ENCODE assay signal across 8 cellular contexts in genomic region chr17:44708401-44709263, GRCh38. TPM values are rescaled to one million over a fixed set of nuclear protein-coding genes. Genes with fewer than 3 reads are reported as not detected.
DNase-seq lines count a peak whose midpoint lies in the region; ATAC-seq and TF ChIP-seq lines count a peak whose summit lies in the region.

DBF4B (plus strand) TSS chr17:44708665; CDS start chr17:44708821, 156 bp downstream.

- H3K9me3 Mint-ChIP-seq in activated CD4-positive, alpha-beta T cell treated with anti-CD3 and anti-CD28 coated beads, Interleukin-2, amount 10 ng/mL, durations not matched to agents 7 days and 5 days, result no peaks in the 10 kb centered on the region

- ATAC-seq in HG03342 (IDR thresholded peaks at IDR 0.05; ENCODE audit: unreplicated experiment) (peak; percentile 57), left lung (peak; percentile 97), HG02885 (IDR thresholded peaks at IDR 0.05; ENCODE audit: poor library complexity, unreplicated experiment) (no peak)

- DNase-seq in EL (peak; percentile 93), NCI-H69 (lab: John Stamatoyannopoulos, UW) (peak; percentile 97), dermis microvascular lymphatic vessel endothelial cell (ENCODE audit: low read depth in 2 of 2) (peak; percentile 84 to 89), left lung (peak; percentile 81 to 85)
- peak; percentile 89 for DNase-seq in activated CD4-positive, alpha-beta T cell treated with anti-CD3 and anti-CD28 coated beads, Interleukin-2, amount 10 ng/mL, durations not matched to agents 7 days and 5 days
- DNase-seq in stimulated activated CD4-positive, alpha-beta T cell treated with anti-CD3 and anti-CD28 coated beads, Interleukin-2, amount 100 ng/mL, for 24 hours, result peak; percentile 81 to 87

- H3K36me3 ChIP-seq in left lung, result peaks cover 0 to 4% of the 10 kb centered on the region in 2 donors

- CTCF ChIA-PET in activated CD4-positive, alpha-beta T cell treated with anti-CD3 and anti-CD28 coated beads, Interleukin-2, amount 10 ng/mL, durations not matched to agents 7 days and 5 days (lab: Charles Lee), result interaction anchor here (1.1 to 2.0 kb wide), 3 partner anchors 9 to 20 kb away, joined by 4 read pairs; no protein-coding TSS in a partner anchor

- H3K27me3 ChIP-seq in left lung, result peaks cover 0 to 7% of the 10 kb centered on the region in 2 donors

- intact Hi-C loops in left lung (cut with DNase I), result no loop called here

- H3K27ac ChIP-seq in left lung, result peak within 1 kb of the TSS; percentile 69 to 74

- no peak for TF ChIP-seq CTCF in left lung (IDR thresholded peaks at IDR 0.05)

- H3K36me3 Mint-ChIP-seq in activated CD4-positive, alpha-beta T cell treated with anti-CD3 and anti-CD28 coated beads, Interleukin-2, amount 10 ng/mL, durations not matched to agents 7 days and 5 days (ENCODE audit: low read depth), result peaks cover under 1% of the 10 kb centered on the region

- peaks cover 4 to 17% of the 10 kb centered on the region in 2 donors for H3K4me1 ChIP-seq in left lung

- peak within 1 kb of the TSS; percentile 82 for H3K4me3 ChIP-seq in left lung

- H3K4me3 Mint-ChIP-seq in activated CD4-positive, alpha-beta T cell treated with anti-CD3 and anti-CD28 coated beads, Interleukin-2, amount 10 ng/mL, durations not matched to agents 7 days and 5 days, result no peak within 1 kb of the TSS

- no peaks in the 10 kb centered on the region for H3K9me3 ChIP-seq in left lung

- POLR2A ChIA-PET in activated CD4-positive, alpha-beta T cell treated with anti-CD3 and anti-CD28 coated beads, Interleukin-2, amount 10 ng/mL, durations not matched to agents 7 days and 5 days (lab: Charles Lee), result interaction anchor here (0.8 kb wide), 1 partner anchor 18 kb away, joined by 4 read pairs; no protein-coding TSS in a partner anchor

- H3K4me1 Mint-ChIP-seq in activated CD4-positive, alpha-beta T cell treated with anti-CD3 and anti-CD28 coated beads, Interleukin-2, amount 10 ng/mL, durations not matched to agents 7 days and 5 days, result peaks cover 8% of the 10 kb centered on the region

- peaks cover 2% of the 10 kb centered on the region for H3K27me3 Mint-ChIP-seq in activated CD4-positive, alpha-beta T cell treated with anti-CD3 and anti-CD28 coated beads, Interleukin-2, amount 10 ng/mL, durations not matched to agents 7 days and 5 days

- no peak within 1 kb of the TSS for H3K27ac Mint-ChIP-seq in activated CD4-positive, alpha-beta T cell treated with anti-CD3 and anti-CD28 coated beads, Interleukin-2, amount 10 ng/mL, durations not matched to agents 7 days and 5 days

RNA-seq across cellular contexts. Expression of gene DBF4B, which starts in this region (rescaled TPM):
- 10 to 100 TPM; 26.2 to 32.9 TPM for total RNA-seq in activated CD4-positive, alpha-beta T cell treated with anti-CD3 and anti-CD28 coated beads, Interleukin-2, amount 10 ng/mL, durations not matched to agents 7 days and 5 days
- total RNA-seq in dermis microvascular lymphatic vessel endothelial cell, result 1.6 and 3.2 TPM in 2 replicates
- total RNA-seq in left lung, result 1 to 10 TPM; 5.6 to 5.7 TPM
